9 cellular contexts compared by ENCODE assay signal in genomic region chr2:29129586-29130281, GRCh38. TPM values are rescaled to one million over a fixed set of nuclear protein-coding genes. Genes with fewer than 3 reads are reported as not detected.
DNase-seq lines count a peak whose midpoint lies in the region; ATAC-seq, FAIRE-seq and TF ChIP-seq lines count a peak whose summit lies in the region.
"Had no signal": no experiment of that assay in that cellular context is flagged by ENCODE, and none has a peak within 500 bp of the region (broad histone marks: within the 10 kb centered on the region; RNA-seq: fewer than 3 reads in every experiment).

No MANE protein-coding gene starts in this region.

- in situ Hi-C loops in GM23248 (cut with MboI) = no loop called here

- no peaks in the 10 kb centered on the region for H3K27me3 ChIP-seq in GM23248 (replicated peaks; ENCODE audit: insufficient read depth)
- no peaks in the 10 kb centered on the region for H3K27me3 ChIP-seq in left lung

- ATAC-seq in A549 (peak; percentile 67 to 73; a peak in 5 of 6 replicates), left lung (peak; percentile 73), T-cell (replicated peaks in 1 of 4) (no peak)

- WGBS in A549 (ENCODE audit: missing lambda C conversion rate) = 11% methylated on average over 2 of the region's 2 CpGs
- WGBS in GM23248 (ENCODE audit: low coverage in 1 of 2, low lambda C conversion rate in 2 of 2, missing lambda C conversion rate in 2 of 2), 2 experiments = 85 to 89% methylated on average over 2 of the region's 2 CpGs

- H4K20me1 ChIP-seq in GM23248 (ENCODE audit: insufficient read depth) = no peaks in the 10 kb centered on the region

- H3K4me1 ChIP-seq in A549 = peaks cover 73% of the 10 kb centered on the region
- peaks cover 34% of the 10 kb centered on the region for H3K4me1 ChIP-seq in GM23248 (ENCODE audit: insufficient read depth)
- peaks cover 2 to 20% of the 10 kb centered on the region in 2 donors for H3K4me1 ChIP-seq in left lung

- H3K4me3 ChIP-seq in A549 (peak overlapping the region; percentile 42), GM23248 (peak overlapping the region; percentile 56), left lung (no peak overlapping the region)

- DNase-seq in A549 (ENCODE audit: low read depth in 1 of 2, low spot score in 1 of 2) (peak in 1 of 2 experiments; percentile 58), GM23248 (peak; percentile 54), left lung (no peak), NOMO-1 treated with dmso at 0.1 percent for 144 hours (lab: John Stamatoyannopoulos, UW; ENCODE audit: unreplicated experiment) (no peak), NCI-H1105 treated with DMSO at 0.1 percent for 48 hours (lab: John Stamatoyannopoulos, UW) (no peak), T-cell (no peak)
- DNase-seq in activated T-helper 2 cell treated with anti-CD3 and anti-CD28 coated beads, Interferon-gamma antibody, Interleukin-2, Interleukin-4, amounts not matched to agents 10 μg/mL and 5 μg/mL and 100 μg/mL, durations not matched to agents 14 hours and 24 hours and 36 hours (ENCODE audit: low spot score) = no peak
- DNase-seq in stimulated activated naive CD4-positive, alpha-beta T cell treated with Interleukin-2 at 50 U/mL for 16 hours (lab: John Stamatoyannopoulos, UW) = no peak
- DNase-seq: activated gamma-delta T cell treated with Interleukin-2 at 50 U/mL for 16 hours had no signal

- no peaks in the 10 kb centered on the region for H3K27me3 Mint-ChIP-seq in activated T-helper 2 cell treated with anti-CD3 and anti-CD28 coated beads, Interferon-gamma antibody, Interleukin-2, Interleukin-4, amounts not matched to agents 10 μg/mL and 5 μg/mL and 100 μg/mL, durations not matched to agents 14 hours and 24 hours and 36 hours (ENCODE audit: low read depth)
- H3K27me3 Mint-ChIP-seq in T-cell = no peaks in the 10 kb centered on the region

- H3K27ac Mint-ChIP-seq in activated T-helper 2 cell treated with anti-CD3 and anti-CD28 coated beads, Interferon-gamma antibody, Interleukin-2, Interleukin-4, amounts not matched to agents 10 μg/mL and 5 μg/mL and 100 μg/mL, durations not matched to agents 14 hours and 24 hours and 36 hours = peak overlapping the region; percentile 60
- H3K27ac Mint-ChIP-seq in T-cell = no peak overlapping the region

- no peak for TF ChIP-seq CTCF in A549 (IDR thresholded peaks at IDR 0.05)
- no peak for TF ChIP-seq CTCF in left lung (IDR thresholded peaks at IDR 0.05)

- TF ChIP-seq EP300 in A549 (IDR thresholded peaks at IDR 0.05) = no peak

- no peaks in the 10 kb centered on the region for H3K9me2 ChIP-seq in GM23248 (ENCODE audit: insufficient read depth)

- peak; percentile 94 for FAIRE-seq in A549 (lab: Jason Lieb, UNC)

- peaks cover 11% of the 10 kb centered on the region for H3K9me3 Mint-ChIP-seq in activated T-helper 2 cell treated with anti-CD3 and anti-CD28 coated beads, Interferon-gamma antibody, Interleukin-2, Interleukin-4, amounts not matched to agents 10 μg/mL and 5 μg/mL and 100 μg/mL, durations not matched to agents 14 hours and 24 hours and 36 hours
- H3K9me3 Mint-ChIP-seq in T-cell = peaks cover 0 to under 1% (median 0%) of the 10 kb centered on the region in 3 donors

- H3K27ac ChIP-seq in A549 = peak overlapping the region; percentile 89 to 96
- peak overlapping the region; percentile 92 for H3K27ac ChIP-seq in GM23248
- peak overlapping the region; percentile 9 to 55 for H3K27ac ChIP-seq in left lung

- CTCF ChIA-PET in A549 (lab: Yijun Ruan, JAX) = interaction anchor here (0.5 to 3.1 kb wide), 9 partner anchors 8 to 1658 kb away, joined by 3 to 12 read pairs (median 3); no protein-coding TSS in a partner anchor
- CTCF ChIA-PET in T-cell (lab: Charles Lee) = interaction anchor here (0.6 to 2.9 kb wide), 3 partner anchors 9 to 59 kb away, joined by 3 to 10 read pairs (median 6); no protein-coding TSS in a partner anchor

- peaks cover 61% of the 10 kb centered on the region for H3K36me3 Mint-ChIP-seq in activated T-helper 2 cell treated with anti-CD3 and anti-CD28 coated beads, Interferon-gamma antibody, Interleukin-2, Interleukin-4, amounts not matched to agents 10 μg/mL and 5 μg/mL and 100 μg/mL, durations not matched to agents 14 hours and 24 hours and 36 hours (ENCODE audit: low read depth)
- H3K36me3 Mint-ChIP-seq in T-cell = peaks cover 58% of the 10 kb centered on the region

- peaks cover 41% of the 10 kb centered on the region for H3F3A ChIP-seq in GM23248 (ENCODE audit: insufficient read depth)

- no peak for TF ChIP-seq POLR2A in A549 (IDR thresholded peaks at IDR 0.05; ENCODE audit: low read length)

- peak overlapping the region; percentile 85 for H3K4me2 ChIP-seq in A549
- H3K4me2 ChIP-seq in GM23248 (ENCODE audit: unreplicated experiment) = peak overlapping the region; percentile 87

- peak overlapping the region; percentile 30 for H2AFZ ChIP-seq in GM23248

- no peak for TF ChIP-seq RAD21 in A549 (conservative IDR thresholded peaks at IDR 0.05 in 1 of 2, IDR thresholded peaks at IDR 0.05 in 1 of 2)

- H3K9ac ChIP-seq in GM23248 = peak overlapping the region; percentile 73

- peak overlapping the region; percentile 26 for H3K4me3 Mint-ChIP-seq in activated T-helper 2 cell treated with anti-CD3 and anti-CD28 coated beads, Interferon-gamma antibody, Interleukin-2, Interleukin-4, amounts not matched to agents 10 μg/mL and 5 μg/mL and 100 μg/mL, durations not matched to agents 14 hours and 24 hours and 36 hours (ENCODE audit: low read depth)
- H3K4me3 Mint-ChIP-seq in T-cell = no peak overlapping the region

- H3K79me2 ChIP-seq in GM23248 (ENCODE audit: insufficient read depth) = peaks cover 66% of the 10 kb centered on the region

- peaks cover 26% of the 10 kb centered on the region for H3K4me1 Mint-ChIP-seq in activated T-helper 2 cell treated with anti-CD3 and anti-CD28 coated beads, Interferon-gamma antibody, Interleukin-2, Interleukin-4, amounts not matched to agents 10 μg/mL and 5 μg/mL and 100 μg/mL, durations not matched to agents 14 hours and 24 hours and 36 hours (ENCODE audit: low read depth)
- peaks cover 17 to 41% (median 23%) of the 10 kb centered on the region in 3 donors for H3K4me1 Mint-ChIP-seq in T-cell

- H3K36me3 ChIP-seq in GM23248 (ENCODE audit: low read depth) (peaks cover 64% of the 10 kb centered on the region), left lung (peaks cover 0 to 36% of the 10 kb centered on the region in 2 donors)

- intact Hi-C loops in activated T-helper 2 cell treated with anti-CD3 and anti-CD28 coated beads, Interferon-gamma antibody, Interleukin-2, Interleukin-4, amounts not matched to agents 10 μg/mL and 5 μg/mL and 100 μg/mL, durations not matched to agents 14 hours and 24 hours and 36 hours (cut with micrococcal nuclease) = loop anchor here (1.0 kb wide), 2 partner anchors 13 to 114 kb away; no protein-coding TSS in a partner anchor
- intact Hi-C loops in left lung (cut with DNase I) = no loop called here

- H3K9me3 ChIP-seq in A549 (peaks cover 9% of the 10 kb centered on the region), GM23248 (ENCODE audit: low read depth) (no peaks in the 10 kb centered on the region), left lung (no peaks in the 10 kb centered on the region)

- POLR2A ChIA-PET in A549 (lab: Yijun Ruan, JAX) (interaction anchor here (0.5 to 2.9 kb wide), 3 partner anchors 12 to 378 kb away, joined by 3 to 122 read pairs (median 3); partner anchors contain the start of genes CLIP4 and PPP1CB), T-cell (lab: Charles Lee) (interaction anchor here (0.7 to 1.2 kb wide), 7 partner anchors 9 to 1946 kb away, joined by 3 to 4 read pairs (median 3); no protein-coding TSS in a partner anchor)

TF ChIP-seq in A549, 52 proteins besides CTCF, POLR2A, EP300 and RAD21 (continues in another document):
- TF ChIP-seq CHD4 (IDR thresholded peaks at IDR 0.05; ENCODE audit: borderline replicate concordance) = no peak
- TF ChIP-seq SREBF2 (IDR thresholded peaks at IDR 0.05) = no peak
- TF ChIP-seq NPAS2 (CRISPR knock-in tag; IDR thresholded peaks at IDR 0.05; ENCODE audit: borderline replicate concordance) = no peak
- no peak for TF ChIP-seq KDM1A (IDR thresholded peaks at IDR 0.05; ENCODE audit: low read depth)
- TF ChIP-seq, protein P1, sequence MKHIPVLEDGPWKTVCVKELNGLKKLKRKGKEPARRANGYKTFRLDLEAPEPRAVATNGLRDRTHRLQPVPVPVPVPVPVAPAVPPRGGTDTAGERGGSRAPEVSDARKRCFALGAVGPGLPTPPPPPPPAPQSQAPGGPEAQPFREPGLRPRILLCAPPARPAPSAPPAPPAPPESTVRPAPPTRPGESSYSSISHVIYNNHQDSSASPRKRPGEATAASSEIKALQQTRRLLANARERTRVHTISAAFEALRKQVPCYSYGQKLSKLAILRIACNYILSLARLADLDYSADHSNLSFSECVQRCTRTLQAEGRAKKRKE (CRISPR knock-in tag; IDR thresholded peaks at IDR 0.05; ENCODE audit: low read depth) = no peak

RNA-seq across cellular contexts. Expression of gene CLIP4, which starts 14.5 kb away (rescaled TPM):
- polyA plus RNA-seq in A549 (2011; rRNA removed) (77.2 and 99.1 TPM in 2 replicates), A549 (2017; fragmentation: RNase III; extraction: RNeasy Plus Mini Kit Qiagen cat#74134 plus additional on column Dnase treatment) (38.6 to 53.6 TPM (median 51.1 TPM) in 3 replicates), GM23248 (2016; fragmentation: Nextera tagmentation; extraction: Ambion mirVana) (33.3 and 35.3 TPM in 2 replicates)
- polyA plus RNA-seq in A549 (2012; cell fraction: cytosol; rRNA removed) = 13.0 and 13.3 TPM in 2 replicates
- polyA plus RNA-seq in A549 (2012; cell fraction: nucleus; rRNA removed) = 16.3 and 25.3 TPM in 2 replicates
- polyA minus RNA-seq in A549 (2011; rRNA and poly(A)+ RNA removed) = 70.3 and 94.6 TPM in 2 replicates
- 51.2 and 55.2 TPM in 2 replicates for total RNA-seq in GM23248 (2014; rRNA removed; shearing (Covaris generic))
- total RNA-seq in activated T-helper 2 cell treated with anti-CD3 and anti-CD28 coated beads, Interferon-gamma antibody, Interleukin-2, Interleukin-4, amounts not matched to agents 10 μg/mL and 5 μg/mL and 100 μg/mL, durations not matched to agents 14 hours and 24 hours and 36 hours = 21.5 and 21.8 TPM in 2 replicates
- total RNA-seq in left lung (10 to 100 TPM; 40.1 to 49.2 TPM), T-cell (10 to 100 TPM; 38.4 to 54.2 (median 47.7) TPM)

RNA-seq across cellular contexts. Expression of gene PCARE, which starts 55.4 kb away (rescaled TPM):
- polyA plus RNA-seq in A549 (2011; rRNA removed) (not detected in 2 replicates), A549 (2017; fragmentation: RNase III; extraction: RNeasy Plus Mini Kit Qiagen cat#74134 plus additional on column Dnase treatment) (not detected in 3 replicates), GM23248 (2016; fragmentation: Nextera tagmentation; extraction: Ambion mirVana) (not detected in 2 replicates)
- polyA plus RNA-seq in A549 (2012; cell fraction: cytosol; rRNA removed) = not detected in 2 replicates
- not detected in 2 replicates for polyA plus RNA-seq in A549 (2012; cell fraction: nucleus; rRNA removed)
- not detected in 2 replicates for polyA minus RNA-seq in A549 (2011; rRNA and poly(A)+ RNA removed)
- total RNA-seq in GM23248 (2014; rRNA removed; shearing (Covaris generic)) = not detected in 2 replicates
- total RNA-seq in activated T-helper 2 cell treated with anti-CD3 and anti-CD28 coated beads, Interferon-gamma antibody, Interleukin-2, Interleukin-4, amounts not matched to agents 10 μg/mL and 5 μg/mL and 100 μg/mL, durations not matched to agents 14 hours and 24 hours and 36 hours = not detected in 2 replicates
- total RNA-seq in left lung (under 1 TPM; 0.05 to 0.23 TPM), T-cell (not detected)

Comparison
In these comparisons a context has a peak if more than half of its experiments do, and no peak if none do; other contexts are left out.
1. ATAC-seq: peak in A549 (2 of 2) and left lung (single experiment); none in T-cell (0 of 4).
2. H3K27ac ChIP-seq: peak in every context shown above with its lines; median percentile 92 in A549; 92 in GM23248; 32 in left lung.
3. H3K4me3 ChIP-seq: peak in A549 (single experiment) and GM23248 (single experiment); none in left lung (0 of 2).